In the genomic region with DNA sequence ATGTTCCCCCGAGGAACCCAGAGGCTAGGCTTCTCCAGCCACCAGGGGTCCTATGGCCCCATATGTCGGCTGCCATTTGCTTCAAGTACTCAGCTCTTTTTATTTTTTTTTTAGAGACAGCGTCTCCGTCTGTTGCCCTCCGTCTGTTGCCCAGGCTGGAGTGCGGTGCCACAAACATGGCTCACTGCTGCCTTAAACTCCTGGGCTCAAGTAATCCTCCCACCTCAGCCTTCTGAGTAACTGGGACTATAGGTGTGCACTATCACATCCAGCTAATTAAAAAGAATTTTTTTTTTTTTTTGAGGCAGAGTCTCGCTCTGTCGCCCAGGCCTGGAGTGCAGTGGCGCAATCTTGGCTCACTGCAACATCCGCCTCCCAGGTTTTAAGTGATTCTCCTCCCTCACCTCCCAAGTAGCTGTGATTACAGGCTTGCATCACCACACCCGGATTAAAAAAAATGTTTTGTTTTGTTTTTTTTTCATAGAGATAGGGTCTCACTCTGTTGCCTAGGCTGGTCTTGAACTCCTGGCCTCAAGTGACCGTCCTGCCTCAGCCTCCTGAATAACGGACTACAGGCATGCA, we compare ENCODE assay signal across 1 cellular context.
TF ChIP-seq lines count a peak whose summit lies in the region.

No MANE protein-coding gene starts in this region.

TF ChIP-seq in WTC11, 78 proteins besides CTCF, POLR2A, EP300 and RAD21 (continued from another document):
- TF ChIP-seq, protein P1, sequence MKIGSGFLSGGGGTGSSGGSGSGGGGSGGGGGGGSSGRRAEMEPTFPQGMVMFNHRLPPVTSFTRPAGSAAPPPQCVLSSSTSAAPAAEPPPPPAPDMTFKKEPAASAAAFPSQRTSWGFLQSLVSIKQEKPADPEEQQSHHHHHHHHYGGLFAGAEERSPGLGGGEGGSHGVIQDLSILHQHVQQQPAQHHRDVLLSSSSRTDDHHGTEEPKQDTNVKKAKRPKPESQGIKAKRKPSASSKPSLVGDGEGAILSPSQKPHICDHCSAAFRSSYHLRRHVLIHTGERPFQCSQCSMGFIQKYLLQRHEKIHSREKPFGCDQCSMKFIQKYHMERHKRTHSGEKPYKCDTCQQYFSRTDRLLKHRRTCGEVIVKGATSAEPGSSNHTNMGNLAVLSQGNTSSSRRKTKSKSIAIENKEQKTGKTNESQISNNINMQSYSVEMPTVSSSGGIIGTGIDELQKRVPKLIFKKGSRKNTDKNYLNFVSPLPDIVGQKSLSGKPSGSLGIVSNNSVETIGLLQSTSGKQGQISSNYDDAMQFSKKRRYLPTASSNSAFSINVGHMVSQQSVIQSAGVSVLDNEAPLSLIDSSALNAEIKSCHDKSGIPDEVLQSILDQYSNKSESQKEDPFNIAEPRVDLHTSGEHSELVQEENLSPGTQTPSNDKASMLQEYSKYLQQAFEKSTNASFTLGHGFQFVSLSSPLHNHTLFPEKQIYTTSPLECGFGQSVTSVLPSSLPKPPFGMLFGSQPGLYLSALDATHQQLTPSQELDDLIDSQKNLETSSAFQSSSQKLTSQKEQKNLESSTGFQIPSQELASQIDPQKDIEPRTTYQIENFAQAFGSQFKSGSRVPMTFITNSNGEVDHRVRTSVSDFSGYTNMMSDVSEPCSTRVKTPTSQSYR (CRISPR knock-in tag; IDR thresholded peaks at IDR 0.05): no peak
- TF ChIP-seq MXD4 (CRISPR knock-in tag; IDR thresholded peaks at IDR 0.05; ENCODE audit: borderline replicate concordance) (no peak), CBFB (CRISPR knock-in tag; IDR thresholded peaks at IDR 0.05; ENCODE audit: low read depth) (no peak), FOXK1 (CRISPR knock-in tag; IDR thresholded peaks at IDR 0.05) (no peak), TEAD4 (CRISPR knock-in tag; IDR thresholded peaks at IDR 0.05) (no peak), CREM (CRISPR knock-in tag; IDR thresholded peaks at IDR 0.05) (no peak), ZNF423 (CRISPR knock-in tag; IDR thresholded peaks at IDR 0.05) (no peak), HMGA2 (CRISPR knock-in tag; IDR thresholded peaks at IDR 0.05) (no peak), RELA (CRISPR knock-in tag; IDR thresholded peaks at IDR 0.05; ENCODE audit: borderline replicate concordance) (no peak), SOX15 (CRISPR knock-in tag; IDR thresholded peaks at IDR 0.05) (no peak), ZNF416 (CRISPR knock-in tag; IDR thresholded peaks at IDR 0.05) (no peak), GABPB1 (CRISPR knock-in tag; IDR thresholded peaks at IDR 0.05) (no peak), KAT7 (CRISPR knock-in tag; IDR thresholded peaks at IDR 0.05; ENCODE audit: borderline replicate concordance) (no peak), ZNF219 (CRISPR knock-in tag; IDR thresholded peaks at IDR 0.05; ENCODE audit: borderline replicate concordance) (no peak)
- TF ChIP-seq, protein P2, sequence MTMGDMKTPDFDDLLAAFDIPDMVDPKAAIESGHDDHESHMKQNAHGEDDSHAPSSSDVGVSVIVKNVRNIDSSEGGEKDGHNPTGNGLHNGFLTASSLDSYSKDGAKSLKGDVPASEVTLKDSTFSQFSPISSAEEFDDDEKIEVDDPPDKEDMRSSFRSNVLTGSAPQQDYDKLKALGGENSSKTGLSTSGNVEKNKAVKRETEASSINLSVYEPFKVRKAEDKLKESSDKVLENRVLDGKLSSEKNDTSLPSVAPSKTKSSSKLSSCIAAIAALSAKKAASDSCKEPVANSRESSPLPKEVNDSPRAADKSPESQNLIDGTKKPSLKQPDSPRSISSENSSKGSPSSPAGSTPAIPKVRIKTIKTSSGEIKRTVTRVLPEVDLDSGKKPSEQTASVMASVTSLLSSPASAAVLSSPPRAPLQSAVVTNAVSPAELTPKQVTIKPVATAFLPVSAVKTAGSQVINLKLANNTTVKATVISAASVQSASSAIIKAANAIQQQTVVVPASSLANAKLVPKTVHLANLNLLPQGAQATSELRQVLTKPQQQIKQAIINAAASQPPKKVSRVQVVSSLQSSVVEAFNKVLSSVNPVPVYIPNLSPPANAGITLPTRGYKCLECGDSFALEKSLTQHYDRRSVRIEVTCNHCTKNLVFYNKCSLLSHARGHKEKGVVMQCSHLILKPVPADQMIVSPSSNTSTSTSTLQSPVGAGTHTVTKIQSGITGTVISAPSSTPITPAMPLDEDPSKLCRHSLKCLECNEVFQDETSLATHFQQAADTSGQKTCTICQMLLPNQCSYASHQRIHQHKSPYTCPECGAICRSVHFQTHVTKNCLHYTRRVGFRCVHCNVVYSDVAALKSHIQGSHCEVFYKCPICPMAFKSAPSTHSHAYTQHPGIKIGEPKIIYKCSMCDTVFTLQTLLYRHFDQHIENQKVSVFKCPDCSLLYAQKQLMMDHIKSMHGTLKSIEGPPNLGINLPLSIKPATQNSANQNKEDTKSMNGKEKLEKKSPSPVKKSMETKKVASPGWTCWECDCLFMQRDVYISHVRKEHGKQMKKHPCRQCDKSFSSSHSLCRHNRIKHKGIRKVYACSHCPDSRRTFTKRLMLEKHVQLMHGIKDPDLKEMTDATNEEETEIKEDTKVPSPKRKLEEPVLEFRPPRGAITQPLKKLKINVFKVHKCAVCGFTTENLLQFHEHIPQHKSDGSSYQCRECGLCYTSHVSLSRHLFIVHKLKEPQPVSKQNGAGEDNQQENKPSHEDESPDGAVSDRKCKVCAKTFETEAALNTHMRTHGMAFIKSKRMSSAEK (CRISPR knock-in tag; IDR thresholded peaks at IDR 0.05; ENCODE audit: borderline replicate concordance): no peak
- TF ChIP-seq, protein P3, sequence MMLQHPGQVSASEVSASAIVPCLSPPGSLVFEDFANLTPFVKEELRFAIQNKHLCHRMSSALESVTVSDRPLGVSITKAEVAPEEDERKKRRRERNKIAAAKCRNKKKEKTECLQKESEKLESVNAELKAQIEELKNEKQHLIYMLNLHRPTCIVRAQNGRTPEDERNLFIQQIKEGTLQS (CRISPR knock-in tag; conservative IDR thresholded peaks at IDR 0.05): no peak
- TF ChIP-seq, protein P4, sequence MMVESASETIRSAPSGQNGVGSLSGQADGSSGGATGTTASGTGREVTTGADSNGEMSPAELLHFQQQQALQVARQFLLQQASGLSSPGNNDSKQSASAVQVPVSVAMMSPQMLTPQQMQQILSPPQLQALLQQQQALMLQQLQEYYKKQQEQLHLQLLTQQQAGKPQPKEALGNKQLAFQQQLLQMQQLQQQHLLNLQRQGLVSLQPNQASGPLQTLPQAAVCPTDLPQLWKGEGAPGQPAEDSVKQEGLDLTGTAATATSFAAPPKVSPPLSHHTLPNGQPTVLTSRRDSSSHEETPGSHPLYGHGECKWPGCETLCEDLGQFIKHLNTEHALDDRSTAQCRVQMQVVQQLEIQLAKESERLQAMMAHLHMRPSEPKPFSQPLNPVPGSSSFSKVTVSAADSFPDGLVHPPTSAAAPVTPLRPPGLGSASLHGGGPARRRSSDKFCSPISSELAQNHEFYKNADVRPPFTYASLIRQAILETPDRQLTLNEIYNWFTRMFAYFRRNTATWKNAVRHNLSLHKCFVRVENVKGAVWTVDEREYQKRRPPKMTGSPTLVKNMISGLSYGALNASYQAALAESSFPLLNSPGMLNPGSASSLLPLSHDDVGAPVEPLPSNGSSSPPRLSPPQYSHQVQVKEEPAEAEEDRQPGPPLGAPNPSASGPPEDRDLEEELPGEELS (CRISPR knock-in tag; IDR thresholded peaks at IDR 0.05): no peak
